In the genomic region with DNA sequence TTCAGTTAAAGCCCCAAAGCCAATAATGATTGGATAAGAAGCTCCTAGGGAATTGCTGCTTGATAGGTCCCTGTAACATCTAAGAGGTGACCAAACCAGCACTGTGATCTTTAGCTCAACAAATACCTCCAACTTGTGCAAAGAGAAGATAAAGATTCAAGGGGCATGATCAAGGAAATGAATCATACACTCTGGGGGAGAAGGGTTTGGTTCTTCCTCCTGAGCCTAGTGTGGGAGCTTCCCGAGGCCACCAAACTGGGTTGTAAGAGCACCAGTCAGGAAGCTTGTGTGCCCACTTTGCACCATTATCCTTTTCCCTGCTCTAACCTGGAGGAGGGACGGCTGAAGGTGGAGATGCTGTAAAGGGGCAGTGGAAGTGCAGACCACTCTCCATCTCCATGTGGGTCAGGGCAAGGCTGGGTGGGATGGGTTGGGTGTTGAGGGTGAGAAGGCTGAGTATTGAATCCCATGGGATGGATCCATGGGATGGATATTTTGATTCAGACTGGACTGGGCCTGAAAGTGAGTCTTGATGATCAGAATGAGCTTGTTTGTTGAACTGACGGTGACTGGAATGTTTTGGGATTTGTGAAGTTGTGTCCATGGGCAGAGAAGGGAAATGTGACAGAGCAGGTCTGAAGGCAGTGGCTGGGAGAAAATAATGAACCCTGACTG, we compare ENCODE assay signal across 14 cellular contexts. TPM values are rescaled to one million over a fixed set of nuclear protein-coding genes. Genes with fewer than 3 reads are reported as not detected.
DNase-seq lines count a peak whose midpoint lies in the region; ATAC-seq and TF ChIP-seq lines count a peak whose summit lies in the region.
"Had no signal": no experiment of that assay in that cellular context is flagged by ENCODE, and none has a peak within 500 bp of the region (broad histone marks: within the 10 kb centered on the region; RNA-seq: fewer than 3 reads in every experiment).

No MANE protein-coding gene starts in this region.

- peaks cover 6 to 23% of the 10 kb centered on the region in 2 donors for H3K9me3 Mint-ChIP-seq in stimulated activated naive CD8-positive, alpha-beta T cell treated with anti-CD3 and anti-CD28 coated beads, Interleukin-15, amount 100 ng/mL, for 72 hours

- no peaks in the 10 kb centered on the region for H3K27me3 Mint-ChIP-seq in stimulated activated naive CD8-positive, alpha-beta T cell treated with anti-CD3 and anti-CD28 coated beads, Interleukin-15, amount 100 ng/mL, for 72 hours

- intact Hi-C loops in left ventricle myocardium inferior (cut with micrococcal nuclease) = no loop called here
- intact Hi-C loops in Right ventricle myocardium inferior (cut with DNase I) = no loop called here
- intact Hi-C loops in mucosa of descending colon (cut with DNase I, micrococcal nuclease) = no loop called here

- peak overlapping the region; percentile 45 to 95 for H3K27ac Mint-ChIP-seq in stimulated activated naive CD8-positive, alpha-beta T cell treated with anti-CD3 and anti-CD28 coated beads, Interleukin-15, amount 100 ng/mL, for 72 hours

- DNase-seq in left ventricle myocardium inferior (no peak), Right ventricle myocardium inferior (ENCODE audit: missing footprints) (no peak), OCI-M1 (lab: John Stamatoyannopoulos, UW) (peak; percentile 79), brain microvascular endothelial cell (peak; percentile 68), NCI-H748 treated with DMSO at 0.1 percent for 48 hours (lab: John Stamatoyannopoulos, UW) (no peak), mucosa of descending colon (no peak)
- DNase-seq in stimulated activated naive CD8-positive, alpha-beta T cell treated with anti-CD3 and anti-CD28 coated beads, Interleukin-15, amount 100 ng/mL, for 72 hours = no peak
- DNase-seq: activated CD4-positive, CD25-positive, alpha-beta regulatory T cell treated with anti-CD3 and anti-CD28 coated beads, Interleukin-2, amount 50 U/mL, for 72 hours; activated gamma-delta T cell; NCI-H1092 treated with DMSO at 0.1 percent for 48 hours; SHP77; stimulated activated CD4-positive, alpha-beta T cell treated with anti-CD3 and anti-CD28 coated beads, Interleukin-1b, Interleukin-23, amount 100 ng/mL, for 48 hours; stimulated activated naive CD4-positive, alpha-beta T cell treated with Interleukin-2 at 50 U/mL for 16 hours had no signal

- ATAC-seq in Right ventricle myocardium inferior (no peak), GM19023 (IDR thresholded peaks at IDR 0.05; ENCODE audit: unreplicated experiment) (no peak), mucosa of descending colon (no peak)
- no peak for ATAC-seq in stimulated activated naive CD8-positive, alpha-beta T cell treated with anti-CD3 and anti-CD28 coated beads, Interleukin-15, amount 100 ng/mL, for 72 hours

- H3K27me3 ChIP-seq in left ventricle myocardium inferior (ENCODE audit: low read depth) (no peaks in the 10 kb centered on the region), brain microvascular endothelial cell (replicated peaks) (no peaks in the 10 kb centered on the region)

- H3K4me3 ChIP-seq in left ventricle myocardium inferior (no peak overlapping the region), brain microvascular endothelial cell (ENCODE audit: low read depth, low read length) (no peak overlapping the region), mucosa of descending colon (no peak overlapping the region)

- H3K4me1 ChIP-seq in left ventricle myocardium inferior (peaks cover 10% of the 10 kb centered on the region), mucosa of descending colon (ENCODE audit: low read depth) (no peaks in the 10 kb centered on the region)

- peaks cover 86% of the 10 kb centered on the region for H3K4me1 Mint-ChIP-seq in stimulated activated naive CD8-positive, alpha-beta T cell treated with anti-CD3 and anti-CD28 coated beads, Interleukin-15, amount 100 ng/mL, for 72 hours

- H3K9me3 ChIP-seq in left ventricle myocardium inferior (replicated peaks) (peaks cover 7% of the 10 kb centered on the region), mucosa of descending colon (no peaks in the 10 kb centered on the region)

- H3K27ac ChIP-seq in left ventricle myocardium inferior (replicated peaks) (peak overlapping the region; percentile 68), brain microvascular endothelial cell (peak overlapping the region; percentile 53)

- TF ChIP-seq CTCF in left ventricle myocardium inferior (IDR thresholded peaks at IDR 0.05; ENCODE audit: borderline replicate concordance) (no peak), brain microvascular endothelial cell (IDR thresholded peaks at IDR 0.05; ENCODE audit: low read depth, low read length, missing control alignments) (no peak), mucosa of descending colon (IDR thresholded peaks at IDR 0.05) (no peak)

- in situ Hi-C loops in brain microvascular endothelial cell (cut with HindIII; ENCODE audit: low pct_ligation_motif_present, low sequenced_read_pairs) = no loop called here

- H3K4me3 Mint-ChIP-seq in stimulated activated naive CD8-positive, alpha-beta T cell treated with anti-CD3 and anti-CD28 coated beads, Interleukin-15, amount 100 ng/mL, for 72 hours = peak overlapping the region in 1 of 2 donors; percentile 49

- H3K36me3 ChIP-seq in left ventricle myocardium inferior (no peaks in the 10 kb centered on the region), brain microvascular endothelial cell (replicated peaks) (no peaks in the 10 kb centered on the region), mucosa of descending colon (ENCODE audit: low read depth) (no peaks in the 10 kb centered on the region)

RNA-seq across cellular contexts. Expression of a gene that starts 49.1 kb away (rescaled TPM):
- total RNA-seq in left ventricle myocardium inferior = 1.8 TPM
- total RNA-seq in Right ventricle myocardium inferior = 1.9 TPM
- total RNA-seq in mucosa of descending colon = 1 to 10 TPM; 1.1 to 3.2 (median 1.5) TPM

Comparison
In these comparisons a context has a peak if more than half of its experiments do, and no peak if none do; other contexts are left out.
1. DNase-seq: peak in OCI-M1 (single experiment) and brain microvascular endothelial cell (single experiment); none in left ventricle myocardium inferior (single experiment), Right ventricle myocardium inferior (single experiment), stimulated activated naive CD8-positive, alpha-beta T cell treated with anti-CD3 and anti-CD28 coated beads, Interleukin-15, amount 100 ng/mL, for 72 hours (0 of 2), NCI-H748 treated with DMSO at 0.1 percent for 48 hours (single experiment) and mucosa of descending colon (0 of 3).